11 cellular contexts compared by ENCODE assay signal in genomic region chr4:102815981-102816380, GRCh38. TPM values are rescaled to one million over a fixed set of nuclear protein-coding genes. Genes with fewer than 3 reads are reported as not detected.
DNase-seq lines count a peak whose midpoint lies in the region; ATAC-seq, FAIRE-seq and TF ChIP-seq lines count a peak whose summit lies in the region.
"Had no signal": no experiment of that assay in that cellular context is flagged by ENCODE, and none has a peak within 500 bp of the region (broad histone marks: within the 10 kb centered on the region; RNA-seq: fewer than 3 reads in every experiment).

No MANE protein-coding gene starts in this region.

- peaks cover 97% of the 10 kb centered on the region for H3K4me1 ChIP-seq in CD4-positive, CD25-positive, alpha-beta regulatory T cell (ENCODE audit: control insufficient read depth, insufficient read depth, low read length, poor library complexity, severe bottlenecking)
- H3K4me1 ChIP-seq in muscle layer of duodenum (ENCODE audit: control insufficient read depth in 1 of 2, insufficient read depth in 2 of 2, low read length in 2 of 2) (peaks cover 32 to 86% of the 10 kb centered on the region in 2 donors), colonic mucosa (peaks cover 12% of the 10 kb centered on the region)

- no peak overlapping the region for H3K27ac ChIP-seq in CD4-positive, CD25-positive, alpha-beta regulatory T cell (ENCODE audit: insufficient read depth, low read length, poor library complexity, severe bottlenecking)
- peak overlapping the region; percentile 29 for H3K27ac ChIP-seq in muscle layer of duodenum (ENCODE audit: low read length)
- no peak overlapping the region for H3K27ac ChIP-seq in colonic mucosa
- H3K27ac ChIP-seq: SJCRH30 had no signal

- peaks cover 54 to 94% (median 84%) of the 10 kb centered on the region in 4 donors for H3K4me1 Mint-ChIP-seq in CD4-positive, CD25-positive, alpha-beta regulatory T cell

- no peak overlapping the region for H3K9ac ChIP-seq in colonic mucosa (ENCODE audit: low read depth in 2 of 2, low read length in 2 of 2)

- no peak for DNase-seq in CD4-positive, CD25-positive, alpha-beta regulatory T cell
- peak; percentile 33 for DNase-seq in HTR-8/SVneo (ENCODE audit: insufficient read length, low spot score)
- DNase-seq in cardiac fibroblast (ENCODE audit: low read depth in 2 of 2) = peak; percentile 52 to 95
- no peak for DNase-seq in colonic mucosa
- no peak for DNase-seq in NCI-H1105 treated with DMSO at 0.1 percent for 48 hours (lab: John Stamatoyannopoulos, UW)
- DNase-seq in ecto neural progenitor cell (ENCODE audit: low spot score) = no peak
- no peak for DNase-seq in UCSD-AML1 (lab: John Stamatoyannopoulos, UW; ENCODE audit: unreplicated experiment)
- DNase-seq: activated naive CD4-positive, alpha-beta T cell treated with anti-CD3 and anti-CD28 coated beads, Interleukin-2, amount 50 U/mL, for 16 hours; SJCRH30; stimulated activated CD4-positive, alpha-beta T cell treated with anti-CD3 and anti-CD28 coated beads, Interleukin-15, amount 100 ng/mL, for 24 hours had no signal

- H3K36me3 ChIP-seq in CD4-positive, CD25-positive, alpha-beta regulatory T cell (ENCODE audit: control insufficient read depth, insufficient read depth, low read length) = peaks cover 45% of the 10 kb centered on the region
- H3K36me3 ChIP-seq in muscle layer of duodenum (ENCODE audit: control insufficient read depth in 1 of 2, insufficient read depth in 2 of 2, low read length in 2 of 2) (peaks cover 3 to 9% of the 10 kb centered on the region in 2 donors), colonic mucosa (no peaks in the 10 kb centered on the region)

- peaks cover 52% of the 10 kb centered on the region for H3K36me3 Mint-ChIP-seq in CD4-positive, CD25-positive, alpha-beta regulatory T cell

- TF ChIP-seq CTCF in cardiac fibroblast (IDR thresholded peaks at IDR 0.05; ENCODE audit: low read depth, low read length) (no peak), colonic mucosa (IDR thresholded peaks at IDR 0.05) (no peak)

- H3K27me3 Mint-ChIP-seq in CD4-positive, CD25-positive, alpha-beta regulatory T cell = no peaks in the 10 kb centered on the region

- H3K4me3 Mint-ChIP-seq in CD4-positive, CD25-positive, alpha-beta regulatory T cell = peak overlapping the region; percentile 43 to 89 (median 68)

- no peaks in the 10 kb centered on the region for H3K9me3 ChIP-seq in CD4-positive, CD25-positive, alpha-beta regulatory T cell (ENCODE audit: control insufficient read depth in 2 of 2, low read length in 2 of 2)
- no peaks in the 10 kb centered on the region for H3K9me3 ChIP-seq in muscle layer of duodenum (ENCODE audit: control insufficient read depth in 1 of 2, low read length in 2 of 2)
- H3K9me3 ChIP-seq in colonic mucosa = no peaks in the 10 kb centered on the region
- H3K9me3 ChIP-seq: SJCRH30 had no signal

- peak overlapping the region in 2 of 3 donors; percentile 8 to 94 for H3K27ac Mint-ChIP-seq in CD4-positive, CD25-positive, alpha-beta regulatory T cell

- H3K9me3 Mint-ChIP-seq in CD4-positive, CD25-positive, alpha-beta regulatory T cell = no peaks in the 10 kb centered on the region

- intact Hi-C loops in colonic mucosa (cut with DNase I) = no loop called here

- FAIRE-seq in HTR-8/SVneo (lab: Jason Lieb, UNC) = no peak

- H3K27me3 ChIP-seq in CD4-positive, CD25-positive, alpha-beta regulatory T cell (ENCODE audit: control insufficient read depth, insufficient read depth, low read length) = no peaks in the 10 kb centered on the region
- H3K27me3 ChIP-seq in muscle layer of duodenum (ENCODE audit: low read depth, low read length) (no peaks in the 10 kb centered on the region), colonic mucosa (no peaks in the 10 kb centered on the region)
- H3K27me3 ChIP-seq: SJCRH30 had no signal

- no peak for ATAC-seq in CD4-positive, CD25-positive, alpha-beta regulatory T cell (ENCODE audit: low read depth in 2 of 2)

- H3K4me3 ChIP-seq in CD4-positive, CD25-positive, alpha-beta regulatory T cell (ENCODE audit: low read depth, low read length) = peak overlapping the region; percentile 58
- H3K4me3 ChIP-seq in cardiac fibroblast (replicated peaks in 1 of 2; ENCODE audit: low read depth in 2 of 2, low read length in 2 of 2) = no peak overlapping the region
- no peak overlapping the region for H3K4me3 ChIP-seq in muscle layer of duodenum (ENCODE audit: low read depth in 1 of 2, low read length in 2 of 2)
- no peak overlapping the region for H3K4me3 ChIP-seq in colonic mucosa
- H3K4me3 ChIP-seq: SJCRH30 had no signal

RNA-seq across cellular contexts. Expression of gene UBE2D3, which starts 11.4 kb away (rescaled TPM):
- total RNA-seq in CD4-positive, CD25-positive, alpha-beta regulatory T cell = 587 TPM
- polyA plus RNA-seq in CD4-positive, CD25-positive, alpha-beta regulatory T cell = 100 to 1,000 TPM; 452 to 502 (median 479) TPM
- total RNA-seq in colonic mucosa = 100 to 1,000 TPM; 290 to 346 TPM

RNA-seq across cellular contexts. Expression of gene CISD2, which starts 52.8 kb away (rescaled TPM):
- total RNA-seq in CD4-positive, CD25-positive, alpha-beta regulatory T cell = 17.6 TPM
- 10 to 100 TPM; 27.6 to 42.3 (median 30.3) TPM for polyA plus RNA-seq in CD4-positive, CD25-positive, alpha-beta regulatory T cell
- total RNA-seq in colonic mucosa = 10 to 100 TPM; 30.7 to 41.5 TPM

RNA-seq across cellular contexts. Expression of gene MANBA, which starts 55.2 kb away (rescaled TPM):
- total RNA-seq in CD4-positive, CD25-positive, alpha-beta regulatory T cell = 21.2 TPM
- 10 to 100 TPM; 10.7 to 17.4 (median 15.2) TPM for polyA plus RNA-seq in CD4-positive, CD25-positive, alpha-beta regulatory T cell
- total RNA-seq in colonic mucosa = 10 to 100 TPM; 16.3 to 21.8 TPM

Comparison
In these comparisons a context has a peak if more than half of its experiments do, and no peak if none do; other contexts are left out.
1. DNase-seq: peak in HTR-8/SVneo (single experiment) and cardiac fibroblast (2 of 2); none in CD4-positive, CD25-positive, alpha-beta regulatory T cell (0 of 3), colonic mucosa (single experiment), NCI-H1105 treated with DMSO at 0.1 percent for 48 hours (single experiment), ecto neural progenitor cell (single experiment) and UCSD-AML1 (single experiment).